30 cellular contexts compared by ENCODE assay signal in the genomic region with DNA sequence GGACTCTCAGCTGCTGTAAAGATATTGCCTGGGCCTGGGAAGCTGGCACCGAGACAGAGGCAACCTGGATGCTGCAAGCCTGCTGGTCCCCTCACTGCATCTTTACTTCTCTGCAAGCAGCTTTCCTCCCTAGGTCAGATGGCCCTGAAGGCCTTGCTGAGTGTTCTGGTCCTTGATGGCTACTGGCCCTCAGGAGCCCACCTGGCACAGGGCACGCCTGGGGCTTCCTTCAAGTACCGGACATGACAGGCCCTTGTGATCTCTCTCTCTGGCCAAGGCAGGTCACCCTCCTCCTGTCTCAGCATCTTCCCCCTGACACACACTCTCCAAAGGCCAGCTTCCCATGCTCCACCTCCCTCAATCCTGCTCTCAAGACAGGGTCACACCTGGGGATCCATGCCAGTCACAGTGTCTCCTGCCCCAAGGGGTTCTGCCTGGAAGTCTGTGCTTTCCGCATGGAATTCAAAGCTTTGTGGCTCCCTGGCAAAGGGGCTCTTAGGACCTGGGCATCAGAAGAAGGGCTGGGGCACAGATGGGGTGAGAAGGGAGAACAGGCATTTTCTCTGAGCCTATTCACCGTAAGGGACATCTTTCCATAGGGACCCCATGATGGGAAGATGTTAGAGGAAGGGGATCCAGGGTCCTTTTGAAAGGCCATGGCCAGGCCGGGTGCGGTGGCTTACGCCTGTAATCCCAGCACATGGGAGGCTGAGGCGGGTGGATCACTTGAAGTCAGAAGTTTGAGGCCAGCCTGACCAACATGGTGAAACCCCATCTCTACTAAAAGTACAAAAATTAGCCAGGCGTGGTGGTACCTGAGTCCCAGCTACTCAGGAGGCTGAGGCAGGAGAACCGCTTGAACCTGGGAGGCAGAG. TPM values are rescaled to one million over a fixed set of nuclear protein-coding genes. Genes with fewer than 3 reads are reported as not detected.
"Had no signal": no experiment of that assay in that cellular context is flagged by ENCODE, and none has a peak within 500 bp of the region (broad histone marks: within the 10 kb centered on the region; RNA-seq: fewer than 3 reads in every experiment).

No MANE protein-coding gene starts in this region.

- H3K9me3 Mint-ChIP-seq: activated B cell treated with CpG ODN at 0.5 μM for 24 hours; activated CD8-positive, alpha-beta T cell treated with anti-CD3 and anti-CD28 coated beads for 36 hours; activated naive CD4-positive, alpha-beta T cell treated with anti-CD3 and anti-CD28 coated beads, Interleukin-2, amount 10 ng/mL, durations not matched to agents 7 days and 5 days; activated naive CD4-positive, alpha-beta T cell treated with anti-CD3 and anti-CD28 coated beads, Interleukin-2, amount 50 U/mL, for 72 hours; activated naive CD8-positive, alpha-beta T cell treated with anti-CD3 and anti-CD28 coated beads, Interleukin-2, amount 10 ng/mL, durations not matched to agents 7 days and 5 days; activated T-cell treated with anti-CD3 and anti-CD28 coated beads, Interleukin-2, amount 50 U/mL, for 4 hours; activated T-helper 17 cell treated with anti-CD3 and anti-CD28 coated beads, Interleukin-2, amount 50 U/mL, for 72 hours; central memory CD8-positive, alpha-beta T cell; dendritic cell treated with granulocyte-macrophage colony-stimulating factor and Interleukin-4, amounts not matched to agents 40 ng/mL and 50 ng/mL, for 4 days; T-helper 2 cell treated with Interferon-gamma antibody and Interleukin-4, amounts not matched to agents 5 μg/mL and 100 μg/mL, for 36 hours had no signal

- H3K27ac ChIP-seq: ascending aorta, breast epithelium, cardiac muscle cell, coronary artery, dorsolateral prefrontal cortex, WERI-Rb-1 had no signal

- H3K27me3 ChIP-seq: breast epithelium had no signal

- H3K9me3 ChIP-seq: ascending aorta, breast epithelium had no signal

- FAIRE-seq: frontal cortex had no signal

- H3K4me1 ChIP-seq: breast epithelium had no signal

- H3K4me3 Mint-ChIP-seq: activated B cell treated with CpG ODN at 0.5 μM for 24 hours; activated CD8-positive, alpha-beta T cell treated with anti-CD3 and anti-CD28 coated beads for 36 hours; activated naive CD4-positive, alpha-beta T cell treated with anti-CD3 and anti-CD28 coated beads, Interleukin-2, amount 10 ng/mL, durations not matched to agents 7 days and 5 days; activated naive CD8-positive, alpha-beta T cell treated with anti-CD3 and anti-CD28 coated beads, Interleukin-2, amount 10 ng/mL, durations not matched to agents 7 days and 5 days; activated T-cell treated with anti-CD3 and anti-CD28 coated beads, Interleukin-2, amount 50 U/mL, for 4 hours; activated T-helper 17 cell treated with anti-CD3 and anti-CD28 coated beads, Interleukin-2, amount 50 U/mL, for 72 hours; brain; central memory CD8-positive, alpha-beta T cell; dendritic cell treated with granulocyte-macrophage colony-stimulating factor and Interleukin-4, amounts not matched to agents 40 ng/mL and 50 ng/mL, for 4 days; endodermal cell; T-helper 17 cell; T-helper 2 cell treated with Interferon-gamma antibody and Interleukin-4, amounts not matched to agents 5 μg/mL and 100 μg/mL, for 36 hours had no signal

- H3K36me3 ChIP-seq: ascending aorta, breast epithelium, cardiac muscle cell, WERI-Rb-1 had no signal

- H3K27ac Mint-ChIP-seq: activated B cell treated with CpG ODN at 0.5 μM for 24 hours; activated CD8-positive, alpha-beta T cell treated with anti-CD3 and anti-CD28 coated beads for 36 hours; activated naive CD4-positive, alpha-beta T cell treated with anti-CD3 and anti-CD28 coated beads, Interleukin-2, amount 10 ng/mL, durations not matched to agents 7 days and 5 days; activated naive CD4-positive, alpha-beta T cell treated with anti-CD3 and anti-CD28 coated beads, Interleukin-2, amount 50 U/mL, for 72 hours; activated naive CD8-positive, alpha-beta T cell treated with anti-CD3 and anti-CD28 coated beads, Interleukin-2, amount 10 ng/mL, durations not matched to agents 7 days and 5 days; activated T-helper 17 cell treated with anti-CD3 and anti-CD28 coated beads, Interleukin-2, amount 50 U/mL, for 72 hours; brain; dendritic cell treated with granulocyte-macrophage colony-stimulating factor and Interleukin-4, amounts not matched to agents 40 ng/mL and 50 ng/mL, for 4 days; endodermal cell; T-helper 17 cell; T-helper 2 cell treated with Interferon-gamma antibody and Interleukin-4, amounts not matched to agents 5 μg/mL and 100 μg/mL, for 36 hours had no signal

- H3K4me3 ChIP-seq: ascending aorta, breast epithelium, cardiac muscle cell, coronary artery, dorsolateral prefrontal cortex had no signal

- DNase-seq: activated B cell treated with CpG ODN at 0.5 μM for 24 hours; activated CD4-positive, alpha-beta T cell treated with anti-CD3 and anti-CD28 coated beads for 48 hours; activated CD4-positive, alpha-beta T cell treated with anti-CD3 and anti-CD28 coated beads, Interleukin-2, amount 50 U/mL, for 1 hour; activated CD4-positive, alpha-beta T cell treated with anti-CD3 and anti-CD28 coated beads, Interleukin-2, amount 50 U/mL, for 48 hours; activated CD8-positive, alpha-beta memory T cell treated with anti-CD3 and anti-CD28 coated beads for 24 hours; activated CD8-positive, alpha-beta T cell treated with anti-CD3 and anti-CD28 coated beads for 36 hours; activated gamma-delta T cell; activated naive CD4-positive, alpha-beta T cell; activated naive CD4-positive, alpha-beta T cell treated with anti-CD3 and anti-CD28 coated beads, Interleukin-2, amount 10 ng/mL, durations not matched to agents 7 days and 5 days; activated naive CD8-positive, alpha-beta T cell treated with anti-CD3 and anti-CD28 coated beads, Interleukin-2, amount 10 ng/mL, durations not matched to agents 7 days and 5 days; activated T-cell treated with anti-CD3 and anti-CD28 coated beads, Interleukin-2, amount 50 U/mL, for 4 hours; dorsolateral prefrontal cortex; effector memory CD4-positive, alpha-beta T cell; endodermal cell; foreskin fibroblast; T-helper 1 cell; T-helper 17 cell; T1000; WERI-Rb-1 had no signal

- H3K36me3 Mint-ChIP-seq: activated naive CD4-positive, alpha-beta T cell treated with anti-CD3 and anti-CD28 coated beads, Interleukin-2, amount 10 ng/mL, durations not matched to agents 7 days and 5 days; activated naive CD4-positive, alpha-beta T cell treated with anti-CD3 and anti-CD28 coated beads, Interleukin-2, amount 50 U/mL, for 72 hours; activated naive CD8-positive, alpha-beta T cell treated with anti-CD3 and anti-CD28 coated beads, Interleukin-2, amount 10 ng/mL, durations not matched to agents 7 days and 5 days; brain had no signal

- H3K4me1 Mint-ChIP-seq: activated naive CD4-positive, alpha-beta T cell treated with anti-CD3 and anti-CD28 coated beads, Interleukin-2, amount 10 ng/mL, durations not matched to agents 7 days and 5 days; activated naive CD8-positive, alpha-beta T cell treated with anti-CD3 and anti-CD28 coated beads, Interleukin-2, amount 10 ng/mL, durations not matched to agents 7 days and 5 days; activated T-helper 17 cell treated with anti-CD3 and anti-CD28 coated beads, Interleukin-2, amount 50 U/mL, for 72 hours; central memory CD8-positive, alpha-beta T cell had no signal

RNA-seq across cellular contexts. Expression of a gene that starts 4.7 kb away (rescaled TPM):
- total RNA-seq: activated B cell treated with CpG ODN at 0.5 μM for 24 hours; activated naive CD8-positive, alpha-beta T cell treated with anti-CD3 and anti-CD28 coated beads, Interleukin-2, amount 10 ng/mL, durations not matched to agents 7 days and 5 days; activated T-helper 17 cell treated with anti-CD3 and anti-CD28 coated beads, Interleukin-2, amount 50 U/mL, for 72 hours; T-helper 17 cell had no signal
